ENCODE assay signal across 8 cellular contexts in genomic region chr4:152780267-152780811, GRCh38. TPM values are rescaled to one million over a fixed set of nuclear protein-coding genes. Genes with fewer than 3 reads are reported as not detected.
A peak's percentile ranks its signal among the peaks of the same experiment; 100 is the strongest.
DNase-seq lines count a peak whose midpoint lies in the region; ATAC-seq and TF ChIP-seq lines count a peak whose summit lies in the region.

No MANE protein-coding gene starts in this region.

- H3K36me3 ChIP-seq in OCI-LY7 (ENCODE audit: insufficient read depth, low read length) (0 out of 2 replicates have a peak, but pooled peaks cover 4% of the 10 kb centered on the region), mesodermal cell (ENCODE audit: control insufficient read depth, insufficient read depth, low read length) (peaks cover 6% of the 10 kb centered on the region), urinary bladder (ENCODE audit: insufficient read depth) (no peaks in the 10 kb centered on the region)

- peak; percentile 30 for ATAC-seq in GM21515 (IDR thresholded peaks at IDR 0.05; ENCODE audit: unreplicated experiment)

- peaks cover 26% of the 10 kb centered on the region for H3K79me2 ChIP-seq in OCI-LY7 (ENCODE audit: insufficient read depth, low read depth, low read length)

- peaks cover 51% of the 10 kb centered on the region for H3K4me1 ChIP-seq in OCI-LY7 (ENCODE audit: insufficient read depth, low read length, poor library complexity, severe bottlenecking)
- H3K4me1 ChIP-seq in mesodermal cell (ENCODE audit: control insufficient read depth, insufficient read depth, low read length, poor library complexity, severe bottlenecking), result peaks cover 3% of the 10 kb centered on the region
- peaks cover 3% of the 10 kb centered on the region for H3K4me1 ChIP-seq in urinary bladder (ENCODE audit: insufficient read depth)

- in situ Hi-C loops in GM13977 (cut with MboI; ENCODE audit: low pct_unique_long_range_greater_than_20kb, low sequenced_read_pairs, unreplicated experiment), result no loop called here

- 4 to 10% methylated on average over 2 to 11 of the region's 16 CpGs for WGBS in mesodermal cell (ENCODE audit: insufficient coverage in 2 of 2), 2 experiments
- 2% methylated on average over 16 of the region's 16 CpGs for WGBS in urinary bladder

- H3K27ac ChIP-seq in OCI-LY7 (ENCODE audit: low read depth, low read length, poor library complexity, severe bottlenecking), result peak overlapping the region; percentile 31
- peak overlapping the region; percentile 45 to 95 (median 87) for H3K27ac ChIP-seq in dorsolateral prefrontal cortex
- peak overlapping the region; percentile 96 for H3K27ac ChIP-seq in mesodermal cell (ENCODE audit: low read depth, low read length, severe bottlenecking)
- H3K27ac ChIP-seq in urinary bladder (ENCODE audit: low read depth), result peak overlapping the region; percentile 89

- peak overlapping the region; percentile 100 for H3K4me2 ChIP-seq in OCI-LY7 (ENCODE audit: low read length)

- TF ChIP-seq CTCF in AG10803 (conservative IDR thresholded peaks at IDR 0.05; ENCODE audit: low read length), result no peak
- no peak for TF ChIP-seq CTCF in OCI-LY7 (conservative IDR thresholded peaks at IDR 0.05; ENCODE audit: low read length)
- TF ChIP-seq CTCF in dorsolateral prefrontal cortex (IDR thresholded peaks at IDR 0.05 in 54 of 56, conservative IDR thresholded peaks at IDR 0.05 in 2 of 56; ENCODE audit: low read depth in 1 of 56, partially characterized antibody in 56 of 56), result no peak
- no peak for TF ChIP-seq CTCF in GM13977 (IDR thresholded peaks at IDR 0.05; ENCODE audit: extremely low read depth, insufficient read depth, missing control alignments)

- CTCF ChIA-PET in OCI-LY7 (lab: Charles Lee; ENCODE audit: unreplicated experiment), result no interaction called here

- POLR2A ChIA-PET in OCI-LY7 (lab: Charles Lee), result interaction anchor here (2.1 to 2.9 kb wide), 3 partner anchors 11 to 22 kb away, joined by 6 to 31 read pairs (median 13); no protein-coding TSS in a partner anchor

- peak overlapping the region; percentile 93 for H2AFZ ChIP-seq in OCI-LY7 (ENCODE audit: low read length)

- H3K9me3 ChIP-seq in OCI-LY7 (ENCODE audit: low read length) (no peaks in the 10 kb centered on the region), mesodermal cell (ENCODE audit: control insufficient read depth, low read length) (no peaks in the 10 kb centered on the region)

- H3K4me3 ChIP-seq in AG10803 (ENCODE audit: low read length), result peak overlapping the region; percentile 95
- H3K4me3 ChIP-seq in OCI-LY7 (ENCODE audit: low read depth, low read length, poor library complexity, severe bottlenecking), result peak overlapping the region; percentile 79
- peak overlapping the region; percentile 62 to 100 (median 89) for H3K4me3 ChIP-seq in dorsolateral prefrontal cortex
- peak overlapping the region; percentile 73 for H3K4me3 ChIP-seq in mesodermal cell (ENCODE audit: extremely low read depth, insufficient read depth, low read length, poor library complexity, severe bottlenecking)
- H3K4me3 ChIP-seq in urinary bladder (ENCODE audit: low read depth, low read length), result peak overlapping the region; percentile 70

- DNase-seq in AG10803 (ENCODE audit: low read depth) (peak; percentile 52), OCI-LY7 (ENCODE audit: low spot score) (no peak), dorsolateral prefrontal cortex (peak in 3 of 10 donors; percentile 9 to 36 (median 27)), GM13977 (ENCODE audit: low spot score) (no peak)
- DNase-seq in stimulated activated CD4-positive, alpha-beta T cell treated with anti-CD3 and anti-CD28 coated beads, Interleukin-1b, Interleukin-23, amount 100 ng/mL, for 48 hours, result no peak

- H4K20me1 ChIP-seq in OCI-LY7 (ENCODE audit: insufficient read depth, low read length), result 0 out of 2 replicates have a peak, but pooled peaks cover 5% of the 10 kb centered on the region

- BruUV-seq in OCI-LY7 (replicated peaks; lab: Mats Ljungman, UMichigan), result TSS peak; percentile 70

- H3K27me3 ChIP-seq in dorsolateral prefrontal cortex, result no peaks in the 10 kb centered on the region

- intact Hi-C loops in OCI-LY7 (cut with micrococcal nuclease; ENCODE audit: unreplicated experiment) (no loop called here), dorsolateral prefrontal cortex (cut with DNase I) (loop anchor here in 1 of 2 donors (5.0 kb wide), 1 partner anchor 243 kb away; the partner anchor contains the start of gene FBXW7)

- H3K9me2 ChIP-seq in OCI-LY7 (ENCODE audit: insufficient read depth, low read length), result no peaks in the 10 kb centered on the region

RNA-seq across cellular contexts. Expression of gene ARFIP1, which starts 0.6 kb away (rescaled TPM):
- 24.8 and 29.3 TPM in 2 replicates for total RNA-seq in OCI-LY7 (2014; rRNA removed; shearing (Covaris generic))
- total RNA-seq in OCI-LY7 (2022) (19.0 and 27.0 TPM in 2 replicates), dorsolateral prefrontal cortex (10 to 100 TPM; 13.8 to 37.2 (median 23.3) TPM), urinary bladder (64.6 TPM)
- 31.4 TPM for polyA plus RNA-seq in mesodermal cell (2013, experiment 1 of 2)
- 40.9 TPM for polyA plus RNA-seq in mesodermal cell (2013, experiment 2 of 2)
- polyA plus RNA-seq in urinary bladder, result 23.4 TPM

RNA-seq across cellular contexts. Expression of gene TIGD4, which starts 0.8 kb away (rescaled TPM):
- total RNA-seq in OCI-LY7 (2014; rRNA removed; shearing (Covaris generic)), result 1.1 and 1.5 TPM in 2 replicates
- 1.0 and 1.2 TPM in 2 replicates for total RNA-seq in OCI-LY7 (2022)
- 1 to 10 TPM in 117 of 120 experiments, under 1 TPM in 3; 0.74 to 3.5 (median 1.9) TPM for total RNA-seq in dorsolateral prefrontal cortex
- 0.92 TPM for polyA plus RNA-seq in mesodermal cell (2013, experiment 1 of 2)
- polyA plus RNA-seq in mesodermal cell (2013, experiment 2 of 2), result 1.4 TPM
- total RNA-seq in urinary bladder, result 2.9 TPM
- 0.20 TPM for polyA plus RNA-seq in urinary bladder

Comparison
In these comparisons a context has a peak if more than half of its experiments do, and no peak if none do; other contexts are left out.
1. H3K27ac ChIP-seq: peak in every context shown above with its lines; median percentile 96 in mesodermal cell; 89 in urinary bladder; 87 in dorsolateral prefrontal cortex; 31 in OCI-LY7.